Comparison of ENCODE assay signal across 22 cellular contexts in genomic region chr2:238171575-238172187, GRCh38. TPM values are rescaled to one million over a fixed set of nuclear protein-coding genes. Genes with fewer than 3 reads are reported as not detected.
DNase-seq lines count a peak whose midpoint lies in the region; ATAC-seq and TF ChIP-seq lines count a peak whose summit lies in the region.
"Had no signal": no experiment of that assay in that cellular context is flagged by ENCODE, and none has a peak within 500 bp of the region (broad histone marks: within the 10 kb centered on the region; RNA-seq: fewer than 3 reads in every experiment).

No MANE protein-coding gene starts in this region.

- no peaks in the 10 kb centered on the region for H3K79me2 ChIP-seq in osteoblast (ENCODE audit: insufficient read depth, low read length)

- no peaks in the 10 kb centered on the region for H3K9me3 ChIP-seq in BLaER1 treated with 17β-estradiol and CSF1 and Interleukin-3, amounts not matched to agents 10 nM and 100 nM (replicated peaks in 1 of 11)
- H3K9me3 ChIP-seq in osteoblast (ENCODE audit: low read depth, low read length) (no peaks in the 10 kb centered on the region), HAP-1 (no peaks in the 10 kb centered on the region)
- H3K9me3 ChIP-seq: gastrocnemius medialis, right atrium auricular region, suprapubic skin had no signal

- CTCF ChIA-PET in RWPE1 (lab: Yijun Ruan, JAX) = no interaction called here

- TF ChIP-seq CTCF in RWPE1 (conservative IDR thresholded peaks at IDR 0.05; ENCODE audit: low read depth) (no peak), osteoblast (IDR thresholded peaks at IDR 0.05; ENCODE audit: extremely low read depth, low read depth, low read length) (no peak)

- POLR2A ChIA-PET in RWPE1 (lab: Yijun Ruan, JAX; ENCODE audit: low non-redundant PET) = no interaction called here

- peaks cover 0 to 39% (median 0%) of the 10 kb centered on the region in 11 experiments; a peak in 6 of 22 replicates for H4K20me1 ChIP-seq in BLaER1 treated with 17β-estradiol and CSF1 and Interleukin-3, amounts not matched to agents 10 nM and 100 nM
- H4K20me1 ChIP-seq in osteoblast (ENCODE audit: insufficient read depth, low read length) = peaks cover 3% of the 10 kb centered on the region

- no peaks in the 10 kb centered on the region for H3K27me3 ChIP-seq in BLaER1 treated with 17β-estradiol and CSF1 and Interleukin-3, amounts not matched to agents 10 nM and 100 nM
- H3K27me3 ChIP-seq in osteoblast (ENCODE audit: insufficient read depth, low read length) = no peaks in the 10 kb centered on the region
- no peaks in the 10 kb centered on the region for H3K27me3 ChIP-seq in HAP-1 (ENCODE audit: low read depth)
- H3K27me3 ChIP-seq: gastrocnemius medialis, right atrium auricular region, suprapubic skin had no signal

- peak overlapping the region in 7 of 11 experiments; percentile 78 to 95 (median 89); a peak in 14 of 22 replicates for H3K27ac ChIP-seq in BLaER1 treated with 17β-estradiol and CSF1 and Interleukin-3, amounts not matched to agents 10 nM and 100 nM
- H3K27ac ChIP-seq in RWPE1 (peak overlapping the region; percentile 97), epithelial cell of prostate (peak overlapping the region; percentile 100), osteoblast (ENCODE audit: low read depth, low read length) (peak overlapping the region; percentile 38)
- H3K27ac ChIP-seq: suprapubic skin had no signal

- H3K4me3 ChIP-seq in BLaER1 treated with 17β-estradiol and CSF1 and Interleukin-3, amounts not matched to agents 10 nM and 100 nM = no peak overlapping the region
- H3K4me3 ChIP-seq in osteoblast (ENCODE audit: insufficient read depth, low read length) (no peak overlapping the region), HAP-1 (no peak overlapping the region)
- H3K4me3 ChIP-seq: gastrocnemius medialis, right atrium auricular region, suprapubic skin had no signal

- H2AFZ ChIP-seq in osteoblast (ENCODE audit: low read length) = no peak overlapping the region

- in situ Hi-C loops in HAP-1 (cut with MboI; ENCODE audit: low sequenced_read_pairs) = no loop called here

- ATAC-seq in GM18505 (IDR thresholded peaks at IDR 0.05; ENCODE audit: unreplicated experiment) = no peak
- ATAC-seq: activated T-cell treated with anti-CD3 and anti-CD28 coated beads, Interleukin-2, amount 50 U/mL, for 4 hours; gastrocnemius medialis; left lobe of liver had no signal

- H3K36me3 ChIP-seq in BLaER1 treated with 17β-estradiol and CSF1 and Interleukin-3, amounts not matched to agents 10 nM and 100 nM = peaks cover 80 to 97% (median 92%) of the 10 kb centered on the region in 11 experiments
- H3K36me3 ChIP-seq in osteoblast (ENCODE audit: insufficient read depth, low read length) (peaks cover 48% of the 10 kb centered on the region), HAP-1 (replicated peaks) (peaks cover 71% of the 10 kb centered on the region)

- peak overlapping the region in 3 of 11 experiments; percentile 14 to 77 (median 16); a peak in 2 of 22 replicates for H3K9ac ChIP-seq in BLaER1 treated with 17β-estradiol and CSF1 and Interleukin-3, amounts not matched to agents 10 nM and 100 nM

- H3K4me1 ChIP-seq in BLaER1 treated with 17β-estradiol and CSF1 and Interleukin-3, amounts not matched to agents 10 nM and 100 nM = peaks cover 15 to 60% (median 47%) of the 10 kb centered on the region in 10 experiments
- peaks cover 32% of the 10 kb centered on the region for H3K4me1 ChIP-seq in osteoblast (ENCODE audit: insufficient read depth, low read length)
- peaks cover 19% of the 10 kb centered on the region for H3K4me1 ChIP-seq in HAP-1

- TF ChIP-seq POLR2A in GM18505 (IDR thresholded peaks at IDR 0.05; ENCODE audit: borderline replicate concordance, extremely low read depth, insufficient read depth, insufficient read length) = no peak

- no peak for DNase-seq in RWPE1 (ENCODE audit: low spot score)
- no peak for DNase-seq in epithelial cell of prostate (ENCODE audit: low read depth, low spot score)
- DNase-seq in osteoblast (ENCODE audit: insufficient read length, low spot score, missing footprints) = no peak
- no peak for DNase-seq in hippocampal formation (lab: John Stamatoyannopoulos, UW)
- no peak for DNase-seq in HAP-1 (ENCODE audit: low spot score in 2 of 2)
- DNase-seq: activated CD4-positive, alpha-beta T cell treated with anti-CD3 and anti-CD28 coated beads for 48 hours; activated T-cell treated with anti-CD3 and anti-CD28 coated beads, Interleukin-2, amount 50 U/mL, for 4 hours; CD8-positive, alpha-beta memory T cell; gastrocnemius medialis; Kasumi-1; NCI-H446; NCI-H748 treated with DMSO at 0.1 percent for 48 hours; small intestine; stimulated activated naive CD4-positive, alpha-beta T cell treated with Interleukin-2 at 50 U/mL for 16 hours had no signal

- peak overlapping the region in 6 of 11 experiments; percentile 70 to 91 (median 79); a peak in 12 of 22 replicates for H3K4me2 ChIP-seq in BLaER1 treated with 17β-estradiol and CSF1 and Interleukin-3, amounts not matched to agents 10 nM and 100 nM
- H3K4me2 ChIP-seq in osteoblast (ENCODE audit: insufficient read depth, low read length) = no peak overlapping the region

RNA-seq across cellular contexts. Expression of gene ERFE, which starts 12.9 kb away (rescaled TPM):
- total RNA-seq in osteoblast = 0.88 and 1.8 TPM in 2 replicates
- total RNA-seq: left lobe of liver, suprapubic skin had no signal

RNA-seq across cellular contexts. Expression of gene ILKAP, which starts 31.8 kb away (rescaled TPM):
- 24.2 and 24.5 TPM in 2 replicates for total RNA-seq in osteoblast

RNA-seq across cellular contexts. Expression of gene KLHL30, which starts 33.2 kb away (rescaled TPM):
- under 0.01 TPM in 2 replicates for total RNA-seq in osteoblast
- total RNA-seq: A673; activated T-cell treated with anti-CD3 and anti-CD28 coated beads, Interleukin-2, amount 50 U/mL, for 4 hours; B cell; CD8-positive, alpha-beta memory T cell; dermis microvascular lymphatic vessel endothelial cell had no signal

Comparison
In these comparisons a context has a peak if more than half of its experiments do, and no peak if none do; other contexts are left out.
1. H3K27ac ChIP-seq: peak in every context shown above with its lines; median percentile 100 in epithelial cell of prostate; 97 in RWPE1; 89 in BLaER1 treated with 17β-estradiol and CSF1 and Interleukin-3, amounts not matched to agents 10 nM and 100 nM; 38 in osteoblast.